20 cellular contexts compared by ENCODE assay signal in genomic region chrX:41122664-41123257, GRCh38. TPM values are rescaled to one million over a fixed set of nuclear protein-coding genes. Genes with fewer than 3 reads are reported as not detected.
DNase-seq lines count a peak whose midpoint lies in the region; ATAC-seq and TF ChIP-seq lines count a peak whose summit lies in the region.
"Had no signal": no experiment of that assay in that cellular context is flagged by ENCODE, and none has a peak within 500 bp of the region (broad histone marks: within the 10 kb centered on the region; RNA-seq: fewer than 3 reads in every experiment).

No MANE protein-coding gene starts in this region.

- no peak for TF ChIP-seq RAD21 in SK-N-SH (IDR thresholded peaks at IDR 0.05; ENCODE audit: low read length)

- H3K9ac ChIP-seq in SK-N-SH, result no peak overlapping the region

- H3K4me1 Mint-ChIP-seq in natural killer cell, result peaks cover 57 to 58% of the 10 kb centered on the region in 2 donors
- H3K4me1 Mint-ChIP-seq in natural killer cell treated with Interleukin-12 subunit alpha and Interleukin-12 subunit beta and Interleukin-15 and Interleukin-18, amount 100 ng/mL, for 72 hours (ENCODE audit: low read depth in 2 of 2), result peaks cover 41 to 49% of the 10 kb centered on the region in 2 donors
- H3K4me1 Mint-ChIP-seq in stimulated activated naive CD8-positive, alpha-beta T cell treated with anti-CD3 and anti-CD28 coated beads, Interleukin-15, amount 100 ng/mL, for 72 hours, result peaks cover 69% of the 10 kb centered on the region

- peaks cover 0 to 6% of the 10 kb centered on the region in 2 experiments; a peak in 1 of 4 replicates for H3K4me1 ChIP-seq in SK-N-SH (ENCODE audit: control insufficient read depth in 1 of 2, insufficient read depth in 2 of 2, low read depth in 1 of 2, low read length in 1 of 2)

- peaks cover 86% of the 10 kb centered on the region for H4K20me1 ChIP-seq in SK-N-SH (ENCODE audit: insufficient read depth)

- ATAC-seq in natural killer cell, result no peak
- no peak for ATAC-seq in natural killer cell treated with Interleukin-12 subunit alpha and Interleukin-12 subunit beta and Interleukin-15 and Interleukin-18, amount 100 ng/mL, for 72 hours
- ATAC-seq in stimulated activated naive CD8-positive, alpha-beta T cell treated with anti-CD3 and anti-CD28 coated beads, Interleukin-15, amount 100 ng/mL, for 72 hours, result no peak
- ATAC-seq in GM18517 (IDR thresholded peaks at IDR 0.05; ENCODE audit: unreplicated experiment), result no peak
- ATAC-seq: foreskin keratinocyte had no signal

- H3K36me3 Mint-ChIP-seq in natural killer cell, result no peaks in the 10 kb centered on the region
- peaks cover 4% of the 10 kb centered on the region for H3K36me3 Mint-ChIP-seq in natural killer cell treated with Interleukin-12 subunit alpha and Interleukin-12 subunit beta and Interleukin-15 and Interleukin-18, amount 100 ng/mL, for 72 hours

- CTCF ChIA-PET in SK-N-SH (lab: Yijun Ruan, JAX), result interaction anchor here (0.8 to 1.5 kb wide), 5 partner anchors 10 to 471 kb away, joined by 3 to 5 read pairs (median 3); no protein-coding TSS in a partner anchor

- H3K4me3 Mint-ChIP-seq in natural killer cell, result peak overlapping the region; percentile 50
- no peak overlapping the region for H3K4me3 Mint-ChIP-seq in natural killer cell treated with Interleukin-12 subunit alpha and Interleukin-12 subunit beta and Interleukin-15 and Interleukin-18, amount 100 ng/mL, for 72 hours
- H3K4me3 Mint-ChIP-seq in stimulated activated naive CD8-positive, alpha-beta T cell treated with anti-CD3 and anti-CD28 coated beads, Interleukin-15, amount 100 ng/mL, for 72 hours, result no peak overlapping the region

- POLR2A ChIA-PET in SK-N-SH (lab: Yijun Ruan, JAX), result no interaction called here

- H3K4me3 ChIP-seq in SK-N-SH (ENCODE audit: low read depth in 2 of 2, low read length in 1 of 2), result no peak overlapping the region
- no peak overlapping the region for H3K4me3 ChIP-seq in epithelial cell of esophagus (ENCODE audit: low read length)
- H3K4me3 ChIP-seq: ascending aorta, hepatocyte had no signal

- H3K27ac Mint-ChIP-seq in natural killer cell, result peak overlapping the region; percentile 22 to 45
- H3K27ac Mint-ChIP-seq in natural killer cell treated with Interleukin-12 subunit alpha and Interleukin-12 subunit beta and Interleukin-15 and Interleukin-18, amount 100 ng/mL, for 72 hours, result peak overlapping the region in 1 of 2 donors; percentile 51
- H3K27ac Mint-ChIP-seq in stimulated activated naive CD8-positive, alpha-beta T cell treated with anti-CD3 and anti-CD28 coated beads, Interleukin-15, amount 100 ng/mL, for 72 hours, result peak overlapping the region; percentile 67 to 90

- 67% methylated on average over 7 of the region's 7 CpGs for WGBS in SK-N-SH (ENCODE audit: low lambda C conversion rate)

- H3K27ac ChIP-seq in SK-N-SH (ENCODE audit: low read depth in 2 of 2, low read length in 1 of 2), result no peak overlapping the region
- H3K27ac ChIP-seq: ascending aorta, foreskin keratinocyte, hepatocyte had no signal

- no peak for TF ChIP-seq CTCF in natural killer cell (IDR thresholded peaks at IDR 0.05)
- no peak for TF ChIP-seq CTCF in SK-N-SH (IDR thresholded peaks at IDR 0.05)
- no peak for TF ChIP-seq CTCF in epithelial cell of esophagus (IDR thresholded peaks at IDR 0.05; ENCODE audit: insufficient read depth, low read depth, low read length, missing control alignments)

- H3K27me3 Mint-ChIP-seq in natural killer cell (ENCODE audit: low read depth in 2 of 2), result no peaks in the 10 kb centered on the region
- no peaks in the 10 kb centered on the region for H3K27me3 Mint-ChIP-seq in natural killer cell treated with Interleukin-12 subunit alpha and Interleukin-12 subunit beta and Interleukin-15 and Interleukin-18, amount 100 ng/mL, for 72 hours
- H3K27me3 Mint-ChIP-seq in stimulated activated naive CD8-positive, alpha-beta T cell treated with anti-CD3 and anti-CD28 coated beads, Interleukin-15, amount 100 ng/mL, for 72 hours, result no peaks in the 10 kb centered on the region

- no peaks in the 10 kb centered on the region for H3F3A ChIP-seq in SK-N-SH (replicated peaks; ENCODE audit: insufficient read depth)

- peaks cover 6 to 24% of the 10 kb centered on the region in 2 experiments for H3K36me3 ChIP-seq in SK-N-SH (replicated peaks in 1 of 2; ENCODE audit: control insufficient read depth in 1 of 2, insufficient read depth in 2 of 2, low read length in 1 of 2)

- H3K79me2 ChIP-seq in SK-N-SH (ENCODE audit: insufficient read depth), result peaks cover 100% of the 10 kb centered on the region

- intact Hi-C loops in natural killer cell (cut with micrococcal nuclease), result no loop called here

- DNase-seq in natural killer cell (no peak), SK-N-SH (peak; percentile 13), epithelial cell of esophagus (ENCODE audit: low read depth) (peak; percentile 14), NCI-H2196 (lab: John Stamatoyannopoulos, UW; ENCODE audit: unreplicated experiment) (no peak), NCI-H1930 (lab: John Stamatoyannopoulos, UW) (no peak)
- no peak for DNase-seq in natural killer cell treated with Interleukin-12 subunit alpha and Interleukin-12 subunit beta and Interleukin-15 and Interleukin-18, amount 100 ng/mL, for 72 hours (ENCODE audit: low spot score)
- DNase-seq in stimulated activated naive CD8-positive, alpha-beta T cell treated with anti-CD3 and anti-CD28 coated beads, Interleukin-15, amount 100 ng/mL, for 72 hours, result no peak
- DNase-seq: activated CD4-positive, CD25-positive, alpha-beta regulatory T cell treated with anti-CD3 and anti-CD28 coated beads, Interleukin-2, amount 50 U/mL, for 72 hours; activated effector memory CD4-positive, alpha-beta T cell treated with anti-CD3 and anti-CD28 coated beads, Interleukin-2, amount 50 U/mL, for 16 hours; central memory CD4-positive, alpha-beta T cell; foreskin keratinocyte; HCEC 1CT; islet precursor cell; MM.1S; NCI-H1436 treated with DMSO at 0.1 percent for 48 hours; NCI-H524; RPMI8226 had no signal

- H3K9me2 ChIP-seq in SK-N-SH, result no peaks in the 10 kb centered on the region

- TF ChIP-seq EP300 in SK-N-SH (IDR thresholded peaks at IDR 0.05; ENCODE audit: borderline replicate concordance in 1 of 2, low read depth in 1 of 2, low read length in 1 of 2), result no peak

- H3K9me3 Mint-ChIP-seq in natural killer cell, result peaks cover 0 to 2% of the 10 kb centered on the region in 2 donors
- H3K9me3 Mint-ChIP-seq in natural killer cell treated with Interleukin-12 subunit alpha and Interleukin-12 subunit beta and Interleukin-15 and Interleukin-18, amount 100 ng/mL, for 72 hours, result no peaks in the 10 kb centered on the region
- no peaks in the 10 kb centered on the region for H3K9me3 Mint-ChIP-seq in stimulated activated naive CD8-positive, alpha-beta T cell treated with anti-CD3 and anti-CD28 coated beads, Interleukin-15, amount 100 ng/mL, for 72 hours

- H3K9me3 ChIP-seq in SK-N-SH, result no peaks in the 10 kb centered on the region
- H3K9me3 ChIP-seq: ascending aorta had no signal

- H2AFZ ChIP-seq in SK-N-SH (ENCODE audit: low read depth), result no peak overlapping the region
- H2AFZ ChIP-seq: hepatocyte had no signal

- no peak overlapping the region for H3K4me2 ChIP-seq in SK-N-SH
- H3K4me2 ChIP-seq: hepatocyte had no signal

- no peaks in the 10 kb centered on the region for H3K27me3 ChIP-seq in SK-N-SH (ENCODE audit: insufficient read depth)
- H3K27me3 ChIP-seq: ascending aorta, foreskin keratinocyte, hepatocyte had no signal

TF ChIP-seq in SK-N-SH, 30 proteins besides CTCF, POLR2A, EP300 and RAD21 (continues in another document):
- TF ChIP-seq ELF1 (IDR thresholded peaks at IDR 0.05), result no peak
- TF ChIP-seq TAF1 (IDR thresholded peaks at IDR 0.05; ENCODE audit: borderline replicate concordance, low read depth, low read length), result no peak
- no peak for TF ChIP-seq TCF12 (IDR thresholded peaks at IDR 0.05)
- no peak for TF ChIP-seq FOXM1 (IDR thresholded peaks at IDR 0.05; ENCODE audit: low read depth)
- TF ChIP-seq SIN3A (IDR thresholded peaks at IDR 0.05; ENCODE audit: borderline replicate concordance, low read depth, low read length), result no peak
- TF ChIP-seq REST (IDR thresholded peaks at IDR 0.05; ENCODE audit: low read depth, low read length), result no peak

RNA-seq across cellular contexts. Expression of gene USP9X, which starts 37.5 kb away (rescaled TPM):
- 10 to 100 TPM; 76.3 to 87.4 (median 81.9) TPM for total RNA-seq in natural killer cell
- total RNA-seq in natural killer cell treated with Interleukin-12 subunit alpha and Interleukin-12 subunit beta and Interleukin-15 and Interleukin-18, amount 100 ng/mL, for 72 hours, result 10 to 100 TPM; 48.3 to 66.5 TPM
- polyA plus RNA-seq in SK-N-SH (2012; rRNA removed), result 13.2 and 15.7 TPM in 2 replicates
- polyA plus RNA-seq in SK-N-SH (2012; cell fraction: cytosol; rRNA removed), result 15.5 and 15.9 TPM in 2 replicates
- 18.7 and 34.4 TPM in 2 replicates for polyA plus RNA-seq in SK-N-SH (2012; cell fraction: nucleus; rRNA removed)

Comparison
In these comparisons a context has a peak if more than half of its experiments do, and no peak if none do; other contexts are left out.
1. DNase-seq: peak in SK-N-SH (single experiment) and epithelial cell of esophagus (single experiment); none in natural killer cell (single experiment), natural killer cell treated with Interleukin-12 subunit alpha and Interleukin-12 subunit beta and Interleukin-15 and Interleukin-18, amount 100 ng/mL, for 72 hours (single experiment), stimulated activated naive CD8-positive, alpha-beta T cell treated with anti-CD3 and anti-CD28 coated beads, Interleukin-15, amount 100 ng/mL, for 72 hours (0 of 2), NCI-H2196 (single experiment) and NCI-H1930 (0 of 2).